31 cellular contexts compared by ENCODE assay signal in genomic region chr10:126523071-126523470, GRCh38.
"Had no signal": no experiment of that assay in that cellular context is flagged by ENCODE, and none has a peak within 500 bp of the region (broad histone marks: within the 10 kb centered on the region; RNA-seq: fewer than 3 reads in every experiment).

No MANE protein-coding gene starts in this region.

- DNase-seq: Karpas-422, Kasumi-1, MG63, MM.1S, MV-4-11, NCI-H1048, NCI-H1092, NCI-H1092 treated with DMSO at 0.1 percent for 48 hours, NCI-H1105, NCI-H1105 treated with DMSO at 0.1 percent for 48 hours, NCI-H1417, NCI-H1417 treated with DMSO at 0.1 percent for 48 hours, NCI-H1436, NCI-H1436 treated with DMSO at 0.1 percent for 48 hours, NCI-H1694, NCI-H1694 treated with DMSO at 0.1 percent for 48 hours, NCI-H187, NCI-H187 treated with DMSO at 0.1 percent for 48 hours, NCI-H1930, NCI-H2029 treated with DMSO at 0.1 percent for 48 hours, NCI-H2081, NCI-H2081 treated with DMSO at 0.1 percent for 48 hours, NCI-H2107, NCI-H2171, NCI-H2171 treated with DMSO at 0.1 percent for 48 hours, NCI-H2227 treated with DMSO at 0.1 percent for 48 hours, NCI-H226, NCI-H345, NCI-H446, NCI-H446 treated with DMSO at 0.1 percent for 48 hours, NCI-H510A had no signal
